ENCODE assay signal across 8 cellular contexts in genomic region chr12:9651265-9651729, GRCh38. TPM values are rescaled to one million over a fixed set of nuclear protein-coding genes. Genes with fewer than 3 reads are reported as not detected.
A peak's percentile ranks its signal among the peaks of the same experiment; 100 is the strongest.
DNase-seq lines count a peak whose midpoint lies in the region; ATAC-seq and TF ChIP-seq lines count a peak whose summit lies in the region.

No MANE protein-coding gene starts in this region.

- H3K36me3 ChIP-seq in RWPE2 (ENCODE audit: low read depth): no peaks in the 10 kb centered on the region; the same call in none of the 2 replicates
- H3K36me3 ChIP-seq in colonic mucosa: peaks cover 3% of the 10 kb centered on the region

- TF ChIP-seq CTCF in GM12865 (IDR thresholded peaks at IDR 0.05; ENCODE audit: insufficient read depth, low read depth, low read length, missing control alignments) (no peak), RWPE2 (IDR thresholded peaks at IDR 0.05; ENCODE audit: poor library complexity, severe bottlenecking) (no peak), colonic mucosa (IDR thresholded peaks at IDR 0.05) (no peak)

- peak overlapping the region; percentile 80 for H3K27ac ChIP-seq in RWPE2 (ENCODE audit: poor library complexity, severe bottlenecking)
- H3K27ac ChIP-seq in colonic mucosa: peak overlapping the region; percentile 93

- peak overlapping the region; percentile 83 for H3K4me3 ChIP-seq in GM12865 (ENCODE audit: low read depth, low read length)
- no peak overlapping the region for H3K4me3 ChIP-seq in RWPE2 (ENCODE audit: severe bottlenecking)
- no peak overlapping the region for H3K4me3 ChIP-seq in colonic mucosa

- H3K9me3 ChIP-seq in RWPE2 (ENCODE audit: severe bottlenecking) (no peaks in the 10 kb centered on the region), colonic mucosa (no peaks in the 10 kb centered on the region)

- DNase-seq in GM12865 (ENCODE audit: low read depth): peak; percentile 83
- no peak for DNase-seq in RWPE2 (ENCODE audit: low spot score)
- no peak for DNase-seq in colonic mucosa
- peak; percentile 71 for DNase-seq in renal cortical epithelial cell (ENCODE audit: low read depth)
- DNase-seq in DMS153 (lab: John Stamatoyannopoulos, UW): no peak
- no peak for DNase-seq in HuH-7 (ENCODE audit: low spot score)
- no peak for DNase-seq in NCI-H526 (lab: John Stamatoyannopoulos, UW)

- ATAC-seq in RWPE2 (ENCODE audit: low read depth): no peak
- ATAC-seq in GM18858 (IDR thresholded peaks at IDR 0.05; ENCODE audit: unreplicated experiment): no peak

- H3K4me1 ChIP-seq in RWPE2 (ENCODE audit: insufficient read depth, poor library complexity, severe bottlenecking) (peaks cover 15% of the 10 kb centered on the region), colonic mucosa (no peaks in the 10 kb centered on the region)

- H3K9ac ChIP-seq in colonic mucosa (ENCODE audit: low read depth in 2 of 2, low read length in 2 of 2): no peak overlapping the region

- H3K27me3 ChIP-seq in RWPE2 (ENCODE audit: insufficient read depth, poor library complexity, severe bottlenecking): no peaks in the 10 kb centered on the region
- no peaks in the 10 kb centered on the region for H3K27me3 ChIP-seq in colonic mucosa

- intact Hi-C loops in colonic mucosa (cut with DNase I): no loop called here

RNA-seq across cellular contexts. Expression of gene CLEC2D, which starts 18.2 kb away (rescaled TPM):
- 1 to 10 TPM; 3.3 to 6.8 TPM for total RNA-seq in colonic mucosa
- 1.2 and 2.2 TPM in 2 replicates for total RNA-seq in renal cortical epithelial cell

RNA-seq across cellular contexts. Expression of gene KLRB1, which starts 43.6 kb away (rescaled TPM):
- 1 to 10 TPM; 1.7 to 2.6 TPM for total RNA-seq in colonic mucosa
- total RNA-seq in renal cortical epithelial cell: not detected in 2 replicates

Comparison
In these comparisons a context has a peak if more than half of its experiments do, and no peak if none do; other contexts are left out.
1. DNase-seq: peak in GM12865 (single experiment) and renal cortical epithelial cell (single experiment); none in RWPE2 (single experiment), colonic mucosa (single experiment), DMS153 (single experiment), HuH-7 (single experiment) and NCI-H526 (0 of 2).